ENCODE assay signal across 16 cellular contexts in the genomic region with DNA sequence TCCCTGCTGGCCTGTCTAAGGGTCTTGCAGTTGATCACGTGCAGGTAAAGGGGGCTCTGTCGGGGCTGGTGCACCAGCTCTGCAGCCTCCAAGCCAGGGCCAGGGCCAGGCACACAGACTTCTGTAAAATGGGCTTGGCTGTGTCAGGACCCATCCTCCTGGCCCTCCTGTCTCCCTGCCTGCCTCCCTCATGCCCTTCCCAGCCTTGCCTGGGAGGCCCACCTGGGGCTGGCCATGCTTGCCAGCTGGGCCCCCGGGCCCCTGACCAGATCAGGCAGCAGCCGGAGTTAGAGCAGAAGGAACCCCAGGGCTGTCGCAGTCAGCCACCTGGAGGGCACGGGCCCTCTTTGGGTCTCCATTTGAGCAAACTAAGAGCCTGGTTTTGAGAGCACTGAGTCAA. TPM values are rescaled to one million over a fixed set of nuclear protein-coding genes. Genes with fewer than 3 reads are reported as not detected.
DNase-seq lines count a peak whose midpoint lies in the region; ATAC-seq and TF ChIP-seq lines count a peak whose summit lies in the region.
"Had no signal": no experiment of that assay in that cellular context is flagged by ENCODE, and none has a peak within 500 bp of the region (broad histone marks: within the 10 kb centered on the region; RNA-seq: fewer than 3 reads in every experiment).

No MANE protein-coding gene starts in this region.

- no peaks in the 10 kb centered on the region for H3K9me3 ChIP-seq in CD4-positive, alpha-beta T cell (ENCODE audit: control insufficient read depth, low read length)

- no peak for TF ChIP-seq CTCF in CD4-positive, alpha-beta T cell (IDR thresholded peaks at IDR 0.05)
- TF ChIP-seq CTCF in activated CD8-positive, alpha-beta T cell treated with anti-CD3 and anti-CD28 coated beads for 36 hours (IDR thresholded peaks at IDR 0.05), result no peak

- H3K27ac ChIP-seq in CD4-positive, alpha-beta T cell (ENCODE audit: low read depth, low read length), result no peak overlapping the region

- peak overlapping the region; percentile 13 for H3K4me3 Mint-ChIP-seq in activated CD4-positive, alpha-beta memory T cell treated with anti-CD3 and anti-CD28 coated beads, Interleukin-2, amount 10 ng/mL, durations not matched to agents 7 days and 5 days
- H3K4me3 Mint-ChIP-seq in activated CD4-positive, alpha-beta memory T cell treated with anti-CD3 and anti-CD28 coated beads for 36 hours, result no peak overlapping the region
- peak overlapping the region; percentile 81 for H3K4me3 Mint-ChIP-seq in CD4-positive, alpha-beta T cell
- H3K4me3 Mint-ChIP-seq in activated CD8-positive, alpha-beta T cell treated with anti-CD3 and anti-CD28 coated beads for 36 hours, result peak overlapping the region; percentile 35
- H3K4me3 Mint-ChIP-seq in memory B cell, result peak overlapping the region; percentile 34

- no peak overlapping the region for H3K27ac Mint-ChIP-seq in activated CD4-positive, alpha-beta memory T cell treated with anti-CD3 and anti-CD28 coated beads, Interleukin-2, amount 10 ng/mL, durations not matched to agents 7 days and 5 days
- H3K27ac Mint-ChIP-seq in activated CD4-positive, alpha-beta memory T cell treated with anti-CD3 and anti-CD28 coated beads for 36 hours, result no peak overlapping the region
- no peak overlapping the region for H3K27ac Mint-ChIP-seq in CD4-positive, alpha-beta T cell
- H3K27ac Mint-ChIP-seq in activated CD8-positive, alpha-beta T cell treated with anti-CD3 and anti-CD28 coated beads for 36 hours, result no peak overlapping the region
- no peak overlapping the region for H3K27ac Mint-ChIP-seq in memory B cell
- H3K27ac Mint-ChIP-seq: H9 had no signal

- intact Hi-C loops in activated CD4-positive, alpha-beta memory T cell treated with anti-CD3 and anti-CD28 coated beads for 36 hours (cut with micrococcal nuclease), result loop anchor here (5.0 to 10.0 kb wide), 2 partner anchors 308 to 595 kb away; partner anchors contain the start of gene E2F6
- intact Hi-C loops in CD4-positive, alpha-beta T cell (cut with DNase I, micrococcal nuclease), result loop anchor here (5.0 to 10.0 kb wide), 4 partner anchors 188 to 618 kb away; partner anchors contain the start of genes LPIN1 (in 1 of the 2), NOL10 (in 1 of the 2) and ROCK2 (in 1 of the 2)
- intact Hi-C loops in activated CD8-positive, alpha-beta T cell treated with anti-CD3 and anti-CD28 coated beads for 36 hours (cut with micrococcal nuclease), result no loop called here

- CTCF ChIA-PET in activated CD4-positive, alpha-beta memory T cell treated with anti-CD3 and anti-CD28 coated beads, Interleukin-2, amount 10 ng/mL, durations not matched to agents 7 days and 5 days (lab: Charles Lee), result interaction anchor here (2.3 kb wide), 1 partner anchor 25 kb away, joined by 7 read pairs; a partner anchor contains a TSS
- CTCF ChIA-PET in activated CD4-positive, alpha-beta memory T cell treated with anti-CD3 and anti-CD28 coated beads for 36 hours (lab: Charles Lee), result interaction anchor here (1.5 kb wide), 1 partner anchor 24 kb away, joined by 3 read pairs; a partner anchor contains a TSS
- CTCF ChIA-PET in CD4-positive, alpha-beta T cell (lab: Charles Lee), result interaction anchor here (1.0 kb wide), 1 partner anchor 25 kb away, joined by 3 read pairs; a partner anchor contains a TSS
- CTCF ChIA-PET in activated CD8-positive, alpha-beta T cell treated with anti-CD3 and anti-CD28 coated beads for 36 hours (lab: Charles Lee), result no interaction called here

- H3K9me3 Mint-ChIP-seq in activated CD4-positive, alpha-beta memory T cell treated with anti-CD3 and anti-CD28 coated beads, Interleukin-2, amount 10 ng/mL, durations not matched to agents 7 days and 5 days, result no peaks in the 10 kb centered on the region
- H3K9me3 Mint-ChIP-seq in activated CD4-positive, alpha-beta memory T cell treated with anti-CD3 and anti-CD28 coated beads for 36 hours, result no peaks in the 10 kb centered on the region
- H3K9me3 Mint-ChIP-seq in CD4-positive, alpha-beta T cell, result no peaks in the 10 kb centered on the region
- no peaks in the 10 kb centered on the region for H3K9me3 Mint-ChIP-seq in activated CD8-positive, alpha-beta T cell treated with anti-CD3 and anti-CD28 coated beads for 36 hours
- no peaks in the 10 kb centered on the region for H3K9me3 Mint-ChIP-seq in memory B cell
- H3K9me3 Mint-ChIP-seq: H9 had no signal

- ATAC-seq in CD4-positive, alpha-beta T cell (ENCODE audit: poor library complexity), result no peak
- no peak for ATAC-seq in activated CD8-positive, alpha-beta T cell treated with anti-CD3 and anti-CD28 coated beads for 36 hours
- no peak for ATAC-seq in memory B cell (ENCODE audit: low read depth)
- ATAC-seq in GM19463 (IDR thresholded peaks at IDR 0.05; ENCODE audit: unreplicated experiment), result no peak
- no peak for ATAC-seq in GM21528 (IDR thresholded peaks at IDR 0.05; ENCODE audit: low FRiP score, unreplicated experiment)

- peaks cover 2% of the 10 kb centered on the region for H3K27me3 Mint-ChIP-seq in activated CD4-positive, alpha-beta memory T cell treated with anti-CD3 and anti-CD28 coated beads, Interleukin-2, amount 10 ng/mL, durations not matched to agents 7 days and 5 days
- H3K27me3 Mint-ChIP-seq in activated CD4-positive, alpha-beta memory T cell treated with anti-CD3 and anti-CD28 coated beads for 36 hours, result no peaks in the 10 kb centered on the region
- no peaks in the 10 kb centered on the region for H3K27me3 Mint-ChIP-seq in CD4-positive, alpha-beta T cell
- no peaks in the 10 kb centered on the region for H3K27me3 Mint-ChIP-seq in activated CD8-positive, alpha-beta T cell treated with anti-CD3 and anti-CD28 coated beads for 36 hours
- H3K27me3 Mint-ChIP-seq in memory B cell, result no peaks in the 10 kb centered on the region

- H3K27me3 ChIP-seq in CD4-positive, alpha-beta T cell (ENCODE audit: control insufficient read depth, insufficient read depth, low read length), result no peaks in the 10 kb centered on the region

- peaks cover 38% of the 10 kb centered on the region for H3K4me1 Mint-ChIP-seq in activated CD4-positive, alpha-beta memory T cell treated with anti-CD3 and anti-CD28 coated beads, Interleukin-2, amount 10 ng/mL, durations not matched to agents 7 days and 5 days
- peaks cover 28% of the 10 kb centered on the region for H3K4me1 Mint-ChIP-seq in activated CD4-positive, alpha-beta memory T cell treated with anti-CD3 and anti-CD28 coated beads for 36 hours (ENCODE audit: low read depth)
- H3K4me1 Mint-ChIP-seq in CD4-positive, alpha-beta T cell (ENCODE audit: low read depth), result peaks cover 37% of the 10 kb centered on the region
- peaks cover 25% of the 10 kb centered on the region for H3K4me1 Mint-ChIP-seq in activated CD8-positive, alpha-beta T cell treated with anti-CD3 and anti-CD28 coated beads for 36 hours (ENCODE audit: low read depth)
- H3K4me1 Mint-ChIP-seq in memory B cell, result peaks cover 24% of the 10 kb centered on the region

- POLR2A ChIA-PET in activated CD4-positive, alpha-beta memory T cell treated with anti-CD3 and anti-CD28 coated beads, Interleukin-2, amount 10 ng/mL, durations not matched to agents 7 days and 5 days (lab: Charles Lee), result interaction anchor here (3.0 kb wide), 1 partner anchor 187 kb away, joined by 25 read pairs; the partner anchor contains the start of gene ROCK2
- POLR2A ChIA-PET in activated CD4-positive, alpha-beta memory T cell treated with anti-CD3 and anti-CD28 coated beads for 36 hours (lab: Charles Lee), result no interaction called here
- POLR2A ChIA-PET in CD4-positive, alpha-beta T cell (lab: Charles Lee), result no interaction called here
- POLR2A ChIA-PET in activated CD8-positive, alpha-beta T cell treated with anti-CD3 and anti-CD28 coated beads for 36 hours (lab: Charles Lee), result no interaction called here

- no peak for DNase-seq in activated CD4-positive, alpha-beta memory T cell treated with anti-CD3 and anti-CD28 coated beads, Interleukin-2, amount 10 ng/mL, durations not matched to agents 7 days and 5 days
- no peak for DNase-seq in activated CD4-positive, alpha-beta memory T cell treated with anti-CD3 and anti-CD28 coated beads for 36 hours
- no peak for DNase-seq in CD4-positive, alpha-beta T cell
- DNase-seq in activated CD8-positive, alpha-beta T cell treated with anti-CD3 and anti-CD28 coated beads for 36 hours, result no peak
- DNase-seq in memory B cell (ENCODE audit: low spot score in 2 of 2) (no peak), NCI-H748 (lab: John Stamatoyannopoulos, UW; ENCODE audit: unreplicated experiment) (no peak)
- DNase-seq: C1 segment of cervical spinal cord; COR-L47; DMS153; H9; NCI-H187 treated with DMSO at 0.1 percent for 48 hours; NCI-H526 treated with DMSO at 0.1 percent for 48 hours; NK-92 treated with Interleukin-12 subunit alpha and Interleukin-12 subunit beta, amount 100 ng/mL, for 24 hours; SIG-M5 had no signal

- H3K36me3 Mint-ChIP-seq in activated CD4-positive, alpha-beta memory T cell treated with anti-CD3 and anti-CD28 coated beads, Interleukin-2, amount 10 ng/mL, durations not matched to agents 7 days and 5 days (ENCODE audit: low read depth), result no peaks in the 10 kb centered on the region
- H3K36me3 Mint-ChIP-seq in activated CD4-positive, alpha-beta memory T cell treated with anti-CD3 and anti-CD28 coated beads for 36 hours, result no peaks in the 10 kb centered on the region
- no peaks in the 10 kb centered on the region for H3K36me3 Mint-ChIP-seq in CD4-positive, alpha-beta T cell (ENCODE audit: low read depth)
- H3K36me3 Mint-ChIP-seq in activated CD8-positive, alpha-beta T cell treated with anti-CD3 and anti-CD28 coated beads for 36 hours (ENCODE audit: low read depth), result no peaks in the 10 kb centered on the region
- H3K36me3 Mint-ChIP-seq in memory B cell, result no peaks in the 10 kb centered on the region

RNA-seq across cellular contexts. Expression of gene SLC66A3, which starts 2.0 kb away (rescaled TPM):
- 10 to 100 TPM; 22.9 to 23.8 TPM for total RNA-seq in activated CD4-positive, alpha-beta memory T cell treated with anti-CD3 and anti-CD28 coated beads, Interleukin-2, amount 10 ng/mL, durations not matched to agents 7 days and 5 days
- 10 to 100 TPM; 14.4 to 15.9 TPM for total RNA-seq in activated CD4-positive, alpha-beta memory T cell treated with anti-CD3 and anti-CD28 coated beads for 36 hours
- 1 to 10 TPM; 6.9 to 7.3 TPM for total RNA-seq in CD4-positive, alpha-beta T cell
- total RNA-seq in activated CD8-positive, alpha-beta T cell treated with anti-CD3 and anti-CD28 coated beads for 36 hours, result 10 to 100 TPM; 10.4 to 10.6 TPM
